Comparison of ENCODE assay signal across 20 cellular contexts in the genomic region with DNA sequence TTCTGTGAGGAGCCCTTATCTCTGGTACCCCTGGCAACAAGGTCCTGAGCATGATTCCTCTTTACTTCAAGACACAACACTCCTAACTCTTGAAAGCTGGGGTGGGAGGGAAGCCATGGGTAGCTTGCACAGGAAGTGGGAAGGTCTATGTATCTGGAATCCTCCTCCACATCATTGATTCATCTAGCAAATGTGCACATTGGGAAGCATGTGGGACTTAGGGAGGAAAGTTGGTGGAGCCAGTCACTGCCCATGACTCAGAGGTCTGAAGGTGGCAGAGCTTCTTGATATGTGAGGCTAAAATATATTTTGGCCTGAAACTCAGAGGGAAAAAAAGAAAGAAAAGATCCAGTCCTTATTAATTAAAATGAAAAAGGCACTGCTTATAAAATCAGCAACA.
"Had no signal": no experiment of that assay in that cellular context is flagged by ENCODE, and none has a peak within 500 bp of the region (broad histone marks: within the 10 kb centered on the region; RNA-seq: fewer than 3 reads in every experiment).

No MANE protein-coding gene starts in this region.

- H3K9me3 ChIP-seq: ascending aorta, gastroesophageal sphincter, heart left ventricle, lower lobe of right lung, right lobe of liver, testis, upper lobe of left lung had no signal

- H3K36me3 ChIP-seq: ascending aorta, gastroesophageal sphincter, heart left ventricle, lower lobe of right lung, right lobe of liver, upper lobe of left lung, WERI-Rb-1 had no signal

- H2AFZ ChIP-seq: parathyroid adenoma had no signal

- H3K4me3 ChIP-seq: ascending aorta, gastroesophageal sphincter, heart left ventricle, lower lobe of right lung, right lobe of liver, testis, upper lobe of left lung had no signal

- H3K79me2 ChIP-seq: parathyroid adenoma had no signal

- H3K27me3 ChIP-seq: ascending aorta, gastroesophageal sphincter, heart left ventricle, right lobe of liver, testis, upper lobe of left lung had no signal

- H3K27ac ChIP-seq: ascending aorta, gastroesophageal sphincter, heart left ventricle, lower lobe of right lung, parathyroid adenoma, right lobe of liver, testis, upper lobe of left lung, WERI-Rb-1 had no signal

- H3K4me1 ChIP-seq: ascending aorta, gastroesophageal sphincter, heart left ventricle, lower lobe of right lung, parathyroid adenoma, right lobe of liver, testis, upper lobe of left lung had no signal

- H3K9ac ChIP-seq: parathyroid adenoma had no signal

- DNase-seq: activated CD4-positive, alpha-beta T cell treated with anti-CD3 and anti-CD28 coated beads, Interleukin-2, amount 50 U/mL, for 1 hour; activated CD4-positive, CD25-positive, alpha-beta regulatory T cell treated with anti-CD3 and anti-CD28 coated beads, Interleukin-2, amount 50 U/mL, for 72 hours; activated T-cell treated with anti-CD3 and anti-CD28 coated beads, Interleukin-2, amount 50 U/mL, for 1 hour; effector memory CD4-positive, alpha-beta T cell; heart left ventricle; islet precursor cell; lower lobe of right lung; mesendoderm; naive B cell; nucleus accumbens; right lobe of liver; small intestine; stimulated activated CD4-positive, alpha-beta T cell treated with anti-CD3 and anti-CD28 coated beads, Interleukin-15, amount 100 ng/mL, for 24 hours; SW 1271; testis; upper lobe of left lung; WERI-Rb-1 had no signal
